In the genomic region with DNA sequence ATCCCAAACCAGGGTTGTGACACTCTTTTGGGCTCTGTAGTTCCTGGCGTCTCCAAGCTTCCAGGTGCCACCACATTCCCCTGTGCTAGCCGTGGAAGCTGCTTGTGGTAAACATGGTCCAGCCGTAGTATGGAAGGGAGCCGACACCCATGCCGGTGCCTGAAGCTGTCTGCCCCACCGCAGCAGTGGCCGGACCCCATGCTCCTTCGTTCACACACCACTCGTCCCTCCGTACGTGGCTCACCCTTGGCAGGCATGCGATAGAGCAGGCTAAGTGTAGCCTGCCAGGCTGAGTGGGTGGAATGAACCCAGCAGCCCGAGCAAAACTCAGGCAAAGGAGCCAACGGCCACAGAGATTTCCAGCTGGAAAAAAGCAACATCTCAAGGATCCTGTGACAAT, we compare ENCODE assay signal across 8 cellular contexts.
"Had no signal": no experiment of that assay in that cellular context is flagged by ENCODE, and none has a peak within 500 bp of the region (broad histone marks: within the 10 kb centered on the region; RNA-seq: fewer than 3 reads in every experiment).

No MANE protein-coding gene starts in this region.

- FAIRE-seq: HTR-8/SVneo had no signal

- H3K4me3 Mint-ChIP-seq: HFFc6 had no signal

- H3K9me3 ChIP-seq: HAP-1 had no signal

- H3K27ac ChIP-seq: GM23248 had no signal

- H3K36me3 ChIP-seq: HAP-1 had no signal

- H3K4me1 ChIP-seq: HAP-1 had no signal

- ATAC-seq: HCT116 had no signal

- H3K4me3 ChIP-seq: GM23248, HAP-1 had no signal

- DNase-seq: GM23248, GOT3, H7, HFFc6, IMR-90 had no signal

- H3K27ac Mint-ChIP-seq: HFFc6 had no signal
